16 cellular contexts compared by ENCODE assay signal in genomic region chr2:23564618-23564967, GRCh38.
DNase-seq lines count a peak whose midpoint lies in the region; ATAC-seq and TF ChIP-seq lines count a peak whose summit lies in the region.
"Had no signal": no experiment of that assay in that cellular context is flagged by ENCODE, and none has a peak within 500 bp of the region (broad histone marks: within the 10 kb centered on the region; RNA-seq: fewer than 3 reads in every experiment).

No MANE protein-coding gene starts in this region.

- no peaks in the 10 kb centered on the region for H3K36me3 ChIP-seq in heart left ventricle
- peaks cover 0 to 3% of the 10 kb centered on the region in 2 experiments for H3K36me3 ChIP-seq in trophoblast cell (ENCODE audit: control insufficient read depth in 1 of 2, insufficient read depth in 2 of 2, low read length in 2 of 2)

- H2BK120ac ChIP-seq in trophoblast cell (ENCODE audit: insufficient read depth, low read length, poor library complexity), result peak overlapping the region; percentile 14

- no peak for TF ChIP-seq POLR2A in heart left ventricle (IDR thresholded peaks at IDR 0.05)

- peaks cover 0 to 48% (median 6%) of the 10 kb centered on the region in 12 donors for H3K4me1 ChIP-seq in heart left ventricle
- peaks cover 17 to 33% of the 10 kb centered on the region in 2 experiments for H3K4me1 ChIP-seq in trophoblast cell (ENCODE audit: control insufficient read depth in 1 of 2, insufficient read depth in 2 of 2, low read length in 2 of 2)
- H3K4me1 ChIP-seq: A549 had no signal

- no peaks in the 10 kb centered on the region for H3K9me3 Mint-ChIP-seq in activated T-cell treated with anti-CD3 and anti-CD28 coated beads, Interleukin-2, amount 50 U/mL, for 72 hours
- H3K9me3 Mint-ChIP-seq: activated CD4-positive, alpha-beta T cell treated with anti-CD3 and anti-CD28 coated beads, Interleukin-2, amount 10 ng/mL, durations not matched to agents 7 days and 5 days; activated naive CD4-positive, alpha-beta T cell treated with anti-CD3 and anti-CD28 coated beads, Interleukin-2, amount 10 ng/mL, durations not matched to agents 7 days and 5 days; natural killer cell had no signal

- peak; percentile 85 for DNase-seq in AG08396 (ENCODE audit: low spot score)
- peak in 2 of 5 donors; percentile 47 to 68 for DNase-seq in heart left ventricle
- no peak for DNase-seq in trophoblast cell
- no peak for DNase-seq in activated T-cell treated with anti-CD3 and anti-CD28 coated beads, Interleukin-2, amount 50 U/mL, for 72 hours
- no peak for DNase-seq in stimulated activated CD4-positive, alpha-beta T cell treated with anti-CD3 and anti-CD28 coated beads, Interleukin-4, amount 100 ng/mL, for 4 hours
- DNase-seq: activated CD4-positive, alpha-beta T cell treated with anti-CD3 and anti-CD28 coated beads, Interleukin-2, amount 10 ng/mL, durations not matched to agents 7 days and 5 days; activated naive CD4-positive, alpha-beta T cell treated with anti-CD3 and anti-CD28 coated beads, Interleukin-2, amount 10 ng/mL, durations not matched to agents 7 days and 5 days; DMS79 treated with DMSO at 0.1 percent for 48 hours; dorsolateral prefrontal cortex; natural killer cell; NCI-H1436 treated with DMSO at 0.1 percent for 48 hours; stimulated activated naive CD4-positive, alpha-beta T cell had no signal

- no peak overlapping the region for H3K4me2 ChIP-seq in trophoblast cell (ENCODE audit: low read length)
- H3K4me2 ChIP-seq: A549 had no signal

- WGBS in adipose tissue, 3 donors, result 77 to 84% (median 80%) methylated on average over 7 of the region's 7 CpGs
- whole genome bisulfite sequencing in heart left ventricle, 4 donors, result 80 to 91% (median 85%) methylated on average over 3 to 7 of the region's 7 CpGs
- no CpG with 5 or more reads among the region's 7 CpGs for WGBS in trophoblast cell (ENCODE audit: extremely low coverage, insufficient coverage, insufficient read length)

- H3K27me3 ChIP-seq in heart left ventricle (no peaks in the 10 kb centered on the region), trophoblast cell (ENCODE audit: insufficient read depth, low read length) (no peaks in the 10 kb centered on the region)
- H3K27me3 ChIP-seq: dorsolateral prefrontal cortex had no signal

- TF ChIP-seq CTCF in heart left ventricle (IDR thresholded peaks at IDR 0.05), result no peak

- peak overlapping the region; percentile 7 for H3K27ac ChIP-seq in adipose tissue (ENCODE audit: low read depth, low read length)
- H3K27ac ChIP-seq in heart left ventricle, result peak overlapping the region in 9 of 12 donors; percentile 13 to 77 (median 44)
- peak overlapping the region; percentile 71 for H3K27ac ChIP-seq in trophoblast cell (ENCODE audit: low read depth, low read length)
- H3K27ac ChIP-seq: A549 had no signal

- peak overlapping the region; percentile 5 for H4K8ac ChIP-seq in trophoblast cell (ENCODE audit: low read depth, low read length)

- H3K23ac ChIP-seq in trophoblast cell (ENCODE audit: low read length), result no peak overlapping the region

- no peak overlapping the region for H3K9ac ChIP-seq in trophoblast cell (ENCODE audit: low read length)

- intact Hi-C loops in heart left ventricle (cut with DNase I), result loop anchor here in 1 of 10 donors (10.0 kb wide), 1 partner anchor 60 kb away; no protein-coding TSS in a partner anchor

- no peak overlapping the region for H3K27ac Mint-ChIP-seq in activated T-cell treated with anti-CD3 and anti-CD28 coated beads, Interleukin-2, amount 50 U/mL, for 72 hours
- H3K27ac Mint-ChIP-seq: activated CD4-positive, alpha-beta T cell treated with anti-CD3 and anti-CD28 coated beads, Interleukin-2, amount 10 ng/mL, durations not matched to agents 7 days and 5 days; activated naive CD4-positive, alpha-beta T cell treated with anti-CD3 and anti-CD28 coated beads, Interleukin-2, amount 10 ng/mL, durations not matched to agents 7 days and 5 days; natural killer cell had no signal

- peak overlapping the region; percentile 21 for H2AK5ac ChIP-seq in trophoblast cell (ENCODE audit: low read length)

- H3K4me3 ChIP-seq in heart left ventricle (no peak overlapping the region), trophoblast cell (ENCODE audit: low read depth, low read length) (no peak overlapping the region)
- H3K4me3 ChIP-seq: A549 had no signal

- no peaks in the 10 kb centered on the region for H3K4me1 Mint-ChIP-seq in activated T-cell treated with anti-CD3 and anti-CD28 coated beads, Interleukin-2, amount 50 U/mL, for 72 hours (ENCODE audit: low read depth)
- H3K4me1 Mint-ChIP-seq: activated CD4-positive, alpha-beta T cell treated with anti-CD3 and anti-CD28 coated beads, Interleukin-2, amount 10 ng/mL, durations not matched to agents 7 days and 5 days; activated naive CD4-positive, alpha-beta T cell treated with anti-CD3 and anti-CD28 coated beads, Interleukin-2, amount 10 ng/mL, durations not matched to agents 7 days and 5 days; natural killer cell had no signal

- H3K4me3 Mint-ChIP-seq in activated T-cell treated with anti-CD3 and anti-CD28 coated beads, Interleukin-2, amount 50 U/mL, for 72 hours, result no peak overlapping the region
- H3K4me3 Mint-ChIP-seq: activated CD4-positive, alpha-beta T cell treated with anti-CD3 and anti-CD28 coated beads, Interleukin-2, amount 10 ng/mL, durations not matched to agents 7 days and 5 days; activated naive CD4-positive, alpha-beta T cell treated with anti-CD3 and anti-CD28 coated beads, Interleukin-2, amount 10 ng/mL, durations not matched to agents 7 days and 5 days; natural killer cell had no signal

- no peaks in the 10 kb centered on the region for H3K36me3 Mint-ChIP-seq in activated T-cell treated with anti-CD3 and anti-CD28 coated beads, Interleukin-2, amount 50 U/mL, for 72 hours (ENCODE audit: insufficient read depth in 2 of 2)
- H3K36me3 Mint-ChIP-seq: activated naive CD4-positive, alpha-beta T cell treated with anti-CD3 and anti-CD28 coated beads, Interleukin-2, amount 10 ng/mL, durations not matched to agents 7 days and 5 days; natural killer cell had no signal

- peak overlapping the region; percentile 78 for H4K91ac ChIP-seq in trophoblast cell (ENCODE audit: low read depth, low read length)

- H3K18ac ChIP-seq in trophoblast cell (ENCODE audit: low read length), result peak overlapping the region; percentile 13

- peak overlapping the region; percentile 51 for H2BK12ac ChIP-seq in trophoblast cell (ENCODE audit: low read length)

- H4K12ac ChIP-seq in trophoblast cell (ENCODE audit: low read depth, low read length), result no peak overlapping the region

- H3K9me3 ChIP-seq in heart left ventricle (no peaks in the 10 kb centered on the region), trophoblast cell (ENCODE audit: insufficient read depth, low read depth, low read length) (no peaks in the 10 kb centered on the region)
- H3K9me3 ChIP-seq: A549 had no signal

- H3K14ac ChIP-seq in trophoblast cell (ENCODE audit: low read length), result peak overlapping the region; percentile 13

- H3K79me2 ChIP-seq in trophoblast cell (ENCODE audit: control insufficient read depth, insufficient read depth, low read length, poor library complexity), result no peaks in the 10 kb centered on the region

- peak; percentile 24 to 54 (median 40) for ATAC-seq in heart left ventricle
- no peak for ATAC-seq in HG03139 (IDR thresholded peaks at IDR 0.05; ENCODE audit: unreplicated experiment)
- no peak for ATAC-seq in GM21360 (IDR thresholded peaks at IDR 0.05; ENCODE audit: unreplicated experiment)
- no peak for ATAC-seq in activated T-cell treated with anti-CD3 and anti-CD28 coated beads, Interleukin-2, amount 50 U/mL, for 72 hours (replicated peaks in 1 of 2)
- ATAC-seq: natural killer cell had no signal

- H2AFZ ChIP-seq in trophoblast cell (ENCODE audit: insufficient read depth, low read length, poor library complexity), result peak overlapping the region; percentile 13

- peaks cover 18% of the 10 kb centered on the region for H3K79me1 ChIP-seq in trophoblast cell (ENCODE audit: low read length)

- H2BK5ac ChIP-seq in trophoblast cell (ENCODE audit: low read depth, low read length, poor library complexity), result no peak overlapping the region

- H3K4ac ChIP-seq in trophoblast cell (ENCODE audit: low read depth, low read length), result no peak overlapping the region

- no peaks in the 10 kb centered on the region for H3K27me3 Mint-ChIP-seq in activated T-cell treated with anti-CD3 and anti-CD28 coated beads, Interleukin-2, amount 50 U/mL, for 72 hours (ENCODE audit: low read depth)
- H3K27me3 Mint-ChIP-seq: activated CD4-positive, alpha-beta T cell treated with anti-CD3 and anti-CD28 coated beads, Interleukin-2, amount 10 ng/mL, durations not matched to agents 7 days and 5 days had no signal

Comparison
In these comparisons a context has a peak if more than half of its experiments do, and no peak if none do; other contexts are left out.
1. H3K27ac ChIP-seq: peak in every context shown above with its lines; median percentile 71 in trophoblast cell; 44 in heart left ventricle; 7 in adipose tissue.
2. ATAC-seq: peak in heart left ventricle (4 of 4); none in HG03139 (single experiment), GM21360 (single experiment) and activated T-cell treated with anti-CD3 and anti-CD28 coated beads, Interleukin-2, amount 50 U/mL, for 72 hours (0 of 2).